9 cellular contexts compared by ENCODE assay signal in the genomic region with DNA sequence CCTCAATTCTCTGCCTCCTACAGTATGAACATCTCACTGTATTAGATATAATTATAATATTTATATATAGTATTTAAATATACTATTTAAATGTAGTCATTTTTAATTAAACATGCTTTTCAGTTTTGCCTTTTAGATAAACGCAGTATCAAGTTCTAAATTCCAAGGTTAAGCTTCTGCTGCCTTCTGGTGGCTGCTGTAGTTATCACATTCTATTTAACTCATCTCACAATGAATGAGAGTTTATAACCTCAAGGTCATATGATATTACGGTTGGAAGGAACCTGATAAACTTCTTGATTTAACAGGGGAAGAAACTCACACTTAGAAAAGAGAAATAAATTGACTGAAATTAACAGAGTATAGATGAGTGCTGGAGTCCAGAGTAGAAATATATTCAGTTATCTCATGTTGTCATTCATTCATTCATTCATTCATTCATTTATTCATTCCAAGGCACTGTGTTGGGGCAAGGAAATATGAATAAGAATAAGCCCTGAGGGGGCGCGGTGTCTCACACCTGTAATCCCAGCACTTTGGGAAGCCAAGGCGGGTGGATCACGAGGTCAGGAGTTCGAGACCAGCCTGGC. TPM values are rescaled to one million over a fixed set of nuclear protein-coding genes. Genes with fewer than 3 reads are reported as not detected.
DNase-seq lines count a peak whose midpoint lies in the region; ATAC-seq, FAIRE-seq and TF ChIP-seq lines count a peak whose summit lies in the region.
"Had no signal": no experiment of that assay in that cellular context is flagged by ENCODE, and none has a peak within 500 bp of the region (broad histone marks: within the 10 kb centered on the region; RNA-seq: fewer than 3 reads in every experiment).

No MANE protein-coding gene starts in this region.

- peak; percentile 64 to 89 for TF ChIP-seq CTCF in Caco-2 (IDR thresholded peaks at IDR 0.05; ENCODE audit: insufficient read depth in 1 of 2, low read depth in 1 of 2, low read length in 1 of 2, severe bottlenecking in 1 of 2, unreplicated experiment in 1 of 2)
- peak; percentile 80 for TF ChIP-seq CTCF in activated CD8-positive, alpha-beta T cell treated with anti-CD3 and anti-CD28 coated beads for 36 hours (IDR thresholded peaks at IDR 0.05)
- peak; percentile 38 to 79 (median 68) for TF ChIP-seq CTCF in heart right ventricle (IDR thresholded peaks at IDR 0.05)

- CTCF ChIA-PET in Caco-2 (lab: Charles Lee), result interaction anchor here (0.6 to 1.0 kb wide), 2 partner anchors 52 to 141 kb away, joined by 3 to 4 read pairs; no protein-coding TSS in a partner anchor
- CTCF ChIA-PET in activated CD8-positive, alpha-beta T cell treated with anti-CD3 and anti-CD28 coated beads for 36 hours (lab: Charles Lee), result interaction anchor here (0.6 to 1.7 kb wide), 7 partner anchors 9 to 788 kb away, joined by 3 to 7 read pairs (median 3); no protein-coding TSS in a partner anchor

- FAIRE-seq in GM19239 (lab: Jason Lieb, UNC), result peak; percentile 84

- peaks cover 10% of the 10 kb centered on the region for H3K4me1 Mint-ChIP-seq in Caco-2 (ENCODE audit: low read depth, unreplicated experiment)
- H3K4me1 Mint-ChIP-seq in activated CD8-positive, alpha-beta T cell treated with anti-CD3 and anti-CD28 coated beads for 36 hours (ENCODE audit: low read depth), result peaks cover 6% of the 10 kb centered on the region
- H3K4me1 Mint-ChIP-seq in stimulated activated memory B cell treated with anti-CD40 and anti-IgM and Interleukin-4, amounts not matched to agents 10 μg/mL and 1 μg/mL and 100 μg/mL, for 72 hours, result peaks cover 12% of the 10 kb centered on the region

- 68 to 70% methylated on average over 7 of the region's 7 CpGs for WGBS in heart right ventricle, 2 donors

- H3K36me3 Mint-ChIP-seq in Caco-2 (ENCODE audit: insufficient read depth, unreplicated experiment), result no peaks in the 10 kb centered on the region
- H3K36me3 Mint-ChIP-seq in activated CD8-positive, alpha-beta T cell treated with anti-CD3 and anti-CD28 coated beads for 36 hours (ENCODE audit: low read depth), result no peaks in the 10 kb centered on the region
- no peaks in the 10 kb centered on the region for H3K36me3 Mint-ChIP-seq in stimulated activated memory B cell treated with anti-CD40 and anti-IgM and Interleukin-4, amounts not matched to agents 10 μg/mL and 1 μg/mL and 100 μg/mL, for 72 hours

- no peaks in the 10 kb centered on the region for H3K4me1 ChIP-seq in Caco-2
- peaks cover 0 to 4% (median 0%) of the 10 kb centered on the region in 9 donors for H3K4me1 ChIP-seq in heart right ventricle

- H3K27me3 ChIP-seq in Caco-2 (replicated peaks; ENCODE audit: control insufficient read depth, insufficient read depth, low read length), result no peaks in the 10 kb centered on the region
- no peaks in the 10 kb centered on the region for H3K27me3 ChIP-seq in heart right ventricle

- no peaks in the 10 kb centered on the region for H3K9me3 ChIP-seq in Caco-2
- no peaks in the 10 kb centered on the region for H3K9me3 ChIP-seq in heart right ventricle

- H3K27ac ChIP-seq in heart right ventricle, result no peak overlapping the region

- peak; percentile 65 for ATAC-seq in activated CD8-positive, alpha-beta T cell treated with anti-CD3 and anti-CD28 coated beads for 36 hours
- ATAC-seq in heart right ventricle, result peak in 3 of 8 donors; percentile 16 to 55 (median 41)
- ATAC-seq in GM18517 (IDR thresholded peaks at IDR 0.05; ENCODE audit: unreplicated experiment), result no peak
- ATAC-seq in stimulated activated memory B cell treated with anti-CD40 and anti-IgM and Interleukin-4, amounts not matched to agents 10 μg/mL and 1 μg/mL and 100 μg/mL, for 72 hours, result no peak

- no peaks in the 10 kb centered on the region for H3K9me3 Mint-ChIP-seq in Caco-2 (ENCODE audit: unreplicated experiment)
- no peaks in the 10 kb centered on the region for H3K9me3 Mint-ChIP-seq in activated CD8-positive, alpha-beta T cell treated with anti-CD3 and anti-CD28 coated beads for 36 hours
- peaks cover 2% of the 10 kb centered on the region for H3K9me3 Mint-ChIP-seq in stimulated activated memory B cell treated with anti-CD40 and anti-IgM and Interleukin-4, amounts not matched to agents 10 μg/mL and 1 μg/mL and 100 μg/mL, for 72 hours

- no TSS peak for BruUV-seq in Caco-2 (replicated peaks; lab: Mats Ljungman, UMichigan)

- intact Hi-C loops in Caco-2 (cut with micrococcal nuclease; ENCODE audit: unreplicated experiment), result loop anchor here (1.0 kb wide), 4 partner anchors 34 to 478 kb away; no protein-coding TSS in a partner anchor
- intact Hi-C loops in activated CD8-positive, alpha-beta T cell treated with anti-CD3 and anti-CD28 coated beads for 36 hours (cut with micrococcal nuclease), result loop anchor here (1.0 to 2.0 kb wide), 2 partner anchors 34 to 426 kb away; no protein-coding TSS in a partner anchor
- intact Hi-C loops in heart right ventricle (cut with DNase I), result loop anchor here in 7 of 10 donors (2.0 to 10.0 kb wide), 8 partner anchors 32 to 430 kb away; no protein-coding TSS in a partner anchor

- POLR2A ChIA-PET in Caco-2 (lab: Charles Lee), result no interaction called here
- POLR2A ChIA-PET in activated CD8-positive, alpha-beta T cell treated with anti-CD3 and anti-CD28 coated beads for 36 hours (lab: Charles Lee), result no interaction called here

- H3K27ac Mint-ChIP-seq in Caco-2 (ENCODE audit: unreplicated experiment), result no peak overlapping the region
- H3K27ac Mint-ChIP-seq in activated CD8-positive, alpha-beta T cell treated with anti-CD3 and anti-CD28 coated beads for 36 hours, result no peak overlapping the region
- H3K27ac Mint-ChIP-seq in stimulated activated memory B cell treated with anti-CD40 and anti-IgM and Interleukin-4, amounts not matched to agents 10 μg/mL and 1 μg/mL and 100 μg/mL, for 72 hours, result no peak overlapping the region

- H3K4me3 ChIP-seq in Caco-2 (ENCODE audit: low read depth, low read length), result no peak overlapping the region
- H3K4me3 ChIP-seq in heart right ventricle, result no peak overlapping the region

- H3K36me3 ChIP-seq in Caco-2 (ENCODE audit: control insufficient read depth, insufficient read depth, low read length) (no peaks in the 10 kb centered on the region; the same call in none of the 2 replicates), heart right ventricle (no peaks in the 10 kb centered on the region)

- H3K27me3 Mint-ChIP-seq in Caco-2 (ENCODE audit: insufficient read depth, unreplicated experiment), result no peaks in the 10 kb centered on the region
- H3K27me3 Mint-ChIP-seq in activated CD8-positive, alpha-beta T cell treated with anti-CD3 and anti-CD28 coated beads for 36 hours, result peaks cover 5% of the 10 kb centered on the region
- H3K27me3 Mint-ChIP-seq in stimulated activated memory B cell treated with anti-CD40 and anti-IgM and Interleukin-4, amounts not matched to agents 10 μg/mL and 1 μg/mL and 100 μg/mL, for 72 hours, result no peaks in the 10 kb centered on the region

- H3K4me3 Mint-ChIP-seq in Caco-2 (ENCODE audit: unreplicated experiment), result no peak overlapping the region
- H3K4me3 Mint-ChIP-seq in activated CD8-positive, alpha-beta T cell treated with anti-CD3 and anti-CD28 coated beads for 36 hours, result no peak overlapping the region
- no peak overlapping the region for H3K4me3 Mint-ChIP-seq in stimulated activated memory B cell treated with anti-CD40 and anti-IgM and Interleukin-4, amounts not matched to agents 10 μg/mL and 1 μg/mL and 100 μg/mL, for 72 hours

- DNase-seq in Caco-2 (peak in 1 of 2 experiments; percentile 51), GM19239 (ENCODE audit: insufficient read length, low spot score) (no peak), NCI-H2196 treated with DMSO at 0.1 percent for 48 hours (lab: John Stamatoyannopoulos, UW; ENCODE audit: unreplicated experiment) (peak; percentile 3), heart right ventricle (peak in 1 of 2 donors; percentile 39)
- DNase-seq in activated CD8-positive, alpha-beta T cell treated with anti-CD3 and anti-CD28 coated beads for 36 hours, result peak; percentile 57
- peak; percentile 15 for DNase-seq in stimulated activated CD8-positive, alpha-beta memory T cell treated with anti-CD3 and anti-CD28 coated beads, Interleukin-12 subunit alpha, Interleukin-12 subunit beta, amount 100 ng/mL, for 1 hour (ENCODE audit: low read depth)

RNA-seq across cellular contexts. Expression of a gene that starts 31.9 kb away (rescaled TPM):
- total RNA-seq in Caco-2 (2022) (2.4 and 4.4 TPM in 2 replicates), heart right ventricle (under 1 TPM in 2 of 10 donors, not detected in 8; 0.06 to 0.15 TPM)
- not detected for total RNA-seq in activated CD8-positive, alpha-beta T cell treated with anti-CD3 and anti-CD28 coated beads for 36 hours
- under 1 TPM in 1 of 2 donors, not detected in 1; 0.01 TPM for polyA plus RNA-seq in heart right ventricle
- total RNA-seq: T-helper 1 cell treated with Interleukin-12 subunit alpha and Interleukin-12 subunit beta and Interleukin-4 antibody, amounts not matched to agents 30 ng/mL and 1 ng/mL, for 36 hours had no signal
